ENCODE assay signal across 8 cellular contexts in genomic region chr2:25878361-25879132, GRCh38. TPM values are rescaled to one million over a fixed set of nuclear protein-coding genes. Genes with fewer than 3 reads are reported as not detected.
A peak's percentile ranks its signal among the peaks of the same experiment; 100 is the strongest.
DNase-seq lines count a peak whose midpoint lies in the region; ATAC-seq and TF ChIP-seq lines count a peak whose summit lies in the region.

Gene ASXL2, minus strand, starts transcription at chr2:25878487. Its CDS starts 265 bp downstream, at chr2:25878222.

- peak; percentile 92 for ATAC-seq in HG02571 (IDR thresholded peaks at IDR 0.05; ENCODE audit: unreplicated experiment)

- H3K9me2 ChIP-seq in SK-N-SH, result no peaks in the 10 kb centered on the region

- POLR2A ChIA-PET in SK-N-SH (lab: Yijun Ruan, JAX), result interaction anchor here (0.5 to 1.6 kb wide), 15 partner anchors 10 to 1386 kb away, joined by 3 to 7 read pairs (median 4); partner anchors contain the start of gene GAREM2

- peaks cover 24% of the 10 kb centered on the region for H4K20me1 ChIP-seq in SK-N-SH (ENCODE audit: insufficient read depth)

- H3K4me3 ChIP-seq in SK-N-SH (ENCODE audit: low read depth in 2 of 2, low read length in 1 of 2) (peak within 1 kb of the TSS; percentile 96 to 97), suprapubic skin (peak within 1 kb of the TSS; percentile 97)

- H3K9me3 ChIP-seq in SK-N-SH (no peaks in the 10 kb centered on the region), suprapubic skin (no peaks in the 10 kb centered on the region)

- H3K27me3 ChIP-seq in SK-N-SH (ENCODE audit: insufficient read depth) (no peaks in the 10 kb centered on the region), suprapubic skin (no peaks in the 10 kb centered on the region)

- peak within 1 kb of the TSS; percentile 94 for H2AFZ ChIP-seq in SK-N-SH (ENCODE audit: low read depth)

- peak within 1 kb of the TSS; percentile 90 to 91 for H3K27ac ChIP-seq in SK-N-SH (ENCODE audit: low read depth in 2 of 2, low read length in 1 of 2)
- peak within 1 kb of the TSS; percentile 96 for H3K27ac ChIP-seq in suprapubic skin

- TF ChIP-seq EP300 in SK-N-SH (IDR thresholded peaks at IDR 0.05; ENCODE audit: borderline replicate concordance in 1 of 2, low read depth in 1 of 2, low read length in 1 of 2), result peak in 1 of 2 experiments; percentile 16; a peak in 1 of 4 replicates
- no peak for TF ChIP-seq EP300 in suprapubic skin (IDR thresholded peaks at IDR 0.05)

- CTCF ChIA-PET in SK-N-SH (lab: Yijun Ruan, JAX), result interaction anchor here (0.8 to 1.5 kb wide), 7 partner anchors 10 to 92 kb away, joined by 3 to 9 read pairs (median 4); no protein-coding TSS in a partner anchor

- H3K9ac ChIP-seq in SK-N-SH, result peak within 1 kb of the TSS; percentile 95

- TF ChIP-seq POLR2A in suprapubic skin (IDR thresholded peaks at IDR 0.05), result peak in 1 of 2 donors; percentile 63

- DNase-seq in GM04504 (ENCODE audit: low read depth), result peak; percentile 93
- peak; percentile 90 for DNase-seq in NCI-H1048 (lab: John Stamatoyannopoulos, UW)
- peak; percentile 99 for DNase-seq in SK-N-SH
- peak; percentile 97 for DNase-seq in activated naive CD4-positive, alpha-beta T cell treated with anti-CD3 and anti-CD28 coated beads, Interleukin-2, amount 50 U/mL, for 16 hours
- peak; percentile 97 for DNase-seq in globus pallidus (ENCODE audit: low spot score)
- DNase-seq in nucleus accumbens (lab: John Stamatoyannopoulos, UW), result peak; percentile 49 to 98 (median 94)
- peak; percentile 97 for DNase-seq in suprapubic skin (ENCODE audit: low spot score in 2 of 2)

- H3K4me2 ChIP-seq in SK-N-SH, result peak within 1 kb of the TSS; percentile 80

- H3K4me1 ChIP-seq in SK-N-SH (ENCODE audit: control insufficient read depth in 1 of 2, insufficient read depth in 2 of 2, low read depth in 1 of 2, low read length in 1 of 2) (peaks cover 8 to 16% of the 10 kb centered on the region in 2 experiments; a peak in 3 of 4 replicates), suprapubic skin (peaks cover 22% of the 10 kb centered on the region)

- H3K79me2 ChIP-seq in SK-N-SH (ENCODE audit: insufficient read depth), result peaks cover 45% of the 10 kb centered on the region

- peaks cover 15% of the 10 kb centered on the region for H3F3A ChIP-seq in SK-N-SH (replicated peaks; ENCODE audit: insufficient read depth)

- H3K36me3 ChIP-seq in SK-N-SH (replicated peaks in 1 of 2; ENCODE audit: control insufficient read depth in 1 of 2, insufficient read depth in 2 of 2, low read length in 1 of 2), result peaks cover 0 to 2% of the 10 kb centered on the region in 2 experiments
- H3K36me3 ChIP-seq in suprapubic skin, result peaks cover 9% of the 10 kb centered on the region

- TF ChIP-seq CTCF in SK-N-SH (IDR thresholded peaks at IDR 0.05) (0 out of 2 replicates have a peak, but pooled peaks have one; percentile 7), suprapubic skin (IDR thresholded peaks at IDR 0.05) (no peak)

- 2% methylated on average over 45 of the region's 56 CpGs for WGBS in SK-N-SH (ENCODE audit: low lambda C conversion rate)
- WGBS in suprapubic skin, result 10% methylated on average over 17 of the region's 56 CpGs

- no peak for TF ChIP-seq RAD21 in SK-N-SH (IDR thresholded peaks at IDR 0.05; ENCODE audit: low read length)

TF ChIP-seq in SK-N-SH, 30 proteins besides CTCF, POLR2A, EP300 and RAD21 (continues in another document):
- TF ChIP-seq POLR2AphosphoS5 (IDR thresholded peaks at IDR 0.05; ENCODE audit: low read depth, low read length), result peak; percentile 99
- TF ChIP-seq YY1 (IDR thresholded peaks at IDR 0.05; ENCODE audit: low read depth), result peak; percentile 87
- no peak for TF ChIP-seq EZH2phosphoT487 (IDR thresholded peaks at IDR 0.05; ENCODE audit: borderline replicate concordance, low read depth)
- TF ChIP-seq NFIC (IDR thresholded peaks at IDR 0.05; ENCODE audit: borderline replicate concordance), result no peak
- TF ChIP-seq MXI1 (IDR thresholded peaks at IDR 0.05; ENCODE audit: low read depth, low read length), result peak; percentile 90
- TF ChIP-seq TAF1 (IDR thresholded peaks at IDR 0.05; ENCODE audit: borderline replicate concordance, low read depth, low read length), result peak; percentile 93
- no peak for TF ChIP-seq FOXJ3 (CRISPR knock-in tag; IDR thresholded peaks at IDR 0.05)
- TF ChIP-seq CHD2 (IDR thresholded peaks at IDR 0.05; ENCODE audit: low read length, partially characterized antibody), result peak; percentile 78
- TF ChIP-seq, protein P1, sequence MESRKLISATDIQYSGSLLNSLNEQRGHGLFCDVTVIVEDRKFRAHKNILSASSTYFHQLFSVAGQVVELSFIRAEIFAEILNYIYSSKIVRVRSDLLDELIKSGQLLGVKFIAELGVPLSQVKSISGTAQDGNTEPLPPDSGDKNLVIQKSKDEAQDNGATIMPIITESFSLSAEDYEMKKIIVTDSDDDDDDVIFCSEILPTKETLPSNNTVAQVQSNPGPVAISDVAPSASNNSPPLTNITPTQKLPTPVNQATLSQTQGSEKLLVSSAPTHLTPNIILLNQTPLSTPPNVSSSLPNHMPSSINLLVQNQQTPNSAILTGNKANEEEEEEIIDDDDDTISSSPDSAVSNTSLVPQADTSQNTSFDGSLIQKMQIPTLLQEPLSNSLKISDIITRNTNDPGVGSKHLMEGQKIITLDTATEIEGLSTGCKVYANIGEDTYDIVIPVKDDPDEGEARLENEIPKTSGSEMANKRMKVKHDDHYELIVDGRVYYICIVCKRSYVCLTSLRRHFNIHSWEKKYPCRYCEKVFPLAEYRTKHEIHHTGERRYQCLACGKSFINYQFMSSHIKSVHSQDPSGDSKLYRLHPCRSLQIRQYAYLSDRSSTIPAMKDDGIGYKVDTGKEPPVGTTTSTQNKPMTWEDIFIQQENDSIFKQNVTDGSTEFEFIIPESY (IDR thresholded peaks at IDR 0.05; ENCODE audit: borderline replicate concordance, low read depth), result no peak
- no peak for TF ChIP-seq RFX5 (IDR thresholded peaks at IDR 0.05; ENCODE audit: low read length)
- TF ChIP-seq, protein P2, sequence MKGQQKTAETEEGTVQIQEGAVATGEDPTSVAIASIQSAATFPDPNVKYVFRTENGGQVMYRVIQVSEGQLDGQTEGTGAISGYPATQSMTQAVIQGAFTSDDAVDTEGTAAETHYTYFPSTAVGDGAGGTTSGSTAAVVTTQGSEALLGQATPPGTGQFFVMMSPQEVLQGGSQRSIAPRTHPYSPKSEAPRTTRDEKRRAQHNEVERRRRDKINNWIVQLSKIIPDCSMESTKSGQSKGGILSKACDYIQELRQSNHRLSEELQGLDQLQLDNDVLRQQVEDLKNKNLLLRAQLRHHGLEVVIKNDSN (IDR thresholded peaks at IDR 0.05; ENCODE audit: borderline replicate concordance, low read depth), result peak; percentile 94
- peak; percentile 73 for TF ChIP-seq RCOR1 (IDR thresholded peaks at IDR 0.05; ENCODE audit: low read length)
- TF ChIP-seq USF2 (IDR thresholded peaks at IDR 0.05; ENCODE audit: borderline replicate concordance, low read depth, low read length), result peak; percentile 83
- TF ChIP-seq ELF1 (IDR thresholded peaks at IDR 0.05), result peak; percentile 73
- no peak for TF ChIP-seq MEF2A (IDR thresholded peaks at IDR 0.05; ENCODE audit: borderline replicate concordance, low read depth)
- TF ChIP-seq RXRA (IDR thresholded peaks at IDR 0.05; ENCODE audit: borderline replicate concordance, low read depth), result no peak
- peak; percentile 44; the same call in 1 of the 2 replicates for TF ChIP-seq REST (IDR thresholded peaks at IDR 0.05; ENCODE audit: low read depth, low read length)
- TF ChIP-seq GABPA (IDR thresholded peaks at IDR 0.05; ENCODE audit: low read depth), result peak; percentile 81
- TF ChIP-seq GATA2 (CRISPR knock-in tag; IDR thresholded peaks at IDR 0.05), result no peak
- TF ChIP-seq SIN3A (IDR thresholded peaks at IDR 0.05; ENCODE audit: borderline replicate concordance, low read depth, low read length), result peak; percentile 70
- no peak for TF ChIP-seq FOSL2 (IDR thresholded peaks at IDR 0.05; ENCODE audit: borderline replicate concordance, low read depth)

RNA-seq across cellular contexts. Expression of gene ASXL2, which starts in this region (rescaled TPM):
- polyA plus RNA-seq in SK-N-SH (2012; rRNA removed), result 4.8 and 6.1 TPM in 2 replicates
- polyA plus RNA-seq in SK-N-SH (2012; cell fraction: cytosol; rRNA removed), result 5.6 and 5.8 TPM in 2 replicates
- 6.6 and 10.3 TPM in 2 replicates for polyA plus RNA-seq in SK-N-SH (2012; cell fraction: nucleus; rRNA removed)
- total RNA-seq in suprapubic skin, result 10 to 100 TPM; 22.9 to 27.6 (median 23.5) TPM

Comparison
In these comparisons a context has a peak if more than half of its experiments do, and no peak if none do; other contexts are left out.
1. Peak in every context shown above with its lines: DNase-seq, ATAC-seq, H3K4me3 ChIP-seq and H3K27ac ChIP-seq.